In genomic region chr6:85643530-85644373, GRCh38 we compare ENCODE assay signal across 8 cellular contexts. TPM values are rescaled to one million over a fixed set of nuclear protein-coding genes. Genes with fewer than 3 reads are reported as not detected.
DNase-seq lines count a peak whose midpoint lies in the region; ATAC-seq and TF ChIP-seq lines count a peak whose summit lies in the region.

No MANE protein-coding gene starts in this region.

- peaks cover 13% of the 10 kb centered on the region for H3K9me3 Mint-ChIP-seq in WTC11
- H3K9me3 Mint-ChIP-seq in chondrocyte (ENCODE audit: low read depth): no peaks in the 10 kb centered on the region

- peak; percentile 60 for ATAC-seq in GM18909 (IDR thresholded peaks at IDR 0.05; ENCODE audit: poor library complexity, unreplicated experiment)
- peak; percentile 51 for ATAC-seq in HG03159 (IDR thresholded peaks at IDR 0.05; ENCODE audit: unreplicated experiment)
- peak; percentile 58 for ATAC-seq in WTC11

- DNase-seq in AG08396 (ENCODE audit: low spot score) (peak; percentile 79), NCI-H2196 treated with DMSO at 0.1 percent for 48 hours (lab: John Stamatoyannopoulos, UW; ENCODE audit: unreplicated experiment) (peak; percentile 81), WTC11 (ENCODE audit: low spot score) (peak; percentile 92), chondrocyte (ENCODE audit: low spot score) (peak; percentile 95), kidney tubule cell (ENCODE audit: low spot score) (peak; percentile 96)
- peak; percentile 56 to 61 for DNase-seq in stimulated activated CD4-positive, alpha-beta T cell treated with anti-CD3 and anti-CD28 coated beads, Interleukin-15, amount 100 ng/mL, for 48 hours (ENCODE audit: low read depth in 2 of 2)

- H3K36me3 Mint-ChIP-seq in WTC11 (peaks cover 42% of the 10 kb centered on the region), chondrocyte (ENCODE audit: low read depth) (peaks cover 13% of the 10 kb centered on the region)

- POLR2A ChIA-PET in WTC11 (lab: Charles Lee): interaction anchor here (1.0 to 5.2 kb wide), 6 partner anchors 12 to 1606 kb away, joined by 3 to 102 read pairs (median 12); partner anchors contain the start of gene SNX14

- H3K4me1 Mint-ChIP-seq in WTC11 (peaks cover 42% of the 10 kb centered on the region), chondrocyte (ENCODE audit: low read depth) (peaks cover 39% of the 10 kb centered on the region)

- H3K27me3 Mint-ChIP-seq in WTC11 (ENCODE audit: low read depth) (no peaks in the 10 kb centered on the region), chondrocyte (ENCODE audit: low read depth) (no peaks in the 10 kb centered on the region)

- TF ChIP-seq CTCF in WTC11 (IDR thresholded peaks at IDR 0.05) (no peak), chondrocyte (IDR thresholded peaks at IDR 0.05) (no peak)

- CTCF ChIA-PET in WTC11 (lab: Charles Lee): interaction anchor here (1.6 kb wide), 1 partner anchor 35 kb away, joined by 7 read pairs; no protein-coding TSS in a partner anchor

- peak overlapping the region; percentile 98 for H3K27ac Mint-ChIP-seq in WTC11
- H3K27ac Mint-ChIP-seq in chondrocyte (ENCODE audit: unreplicated experiment): peak overlapping the region; percentile 100

- H3K4me3 Mint-ChIP-seq in WTC11: peak overlapping the region; percentile 94
- H3K4me3 Mint-ChIP-seq in chondrocyte (ENCODE audit: unreplicated experiment): peak overlapping the region; percentile 87

TF ChIP-seq in WTC11, 78 proteins besides CTCF, POLR2A, EP300 and RAD21 (continues in another document):
- TF ChIP-seq GABPB1 (CRISPR knock-in tag; IDR thresholded peaks at IDR 0.05) (peak; percentile 48; the same call in 1 of the 2 replicates), PREB (CRISPR knock-in tag; IDR thresholded peaks at IDR 0.05; ENCODE audit: borderline replicate concordance) (no peak), MYBL2 (CRISPR knock-in tag; IDR thresholded peaks at IDR 0.05) (peak; percentile 75; the same call in 1 of the 2 replicates), CREB1 (CRISPR knock-in tag; IDR thresholded peaks at IDR 0.05) (0 out of 2 replicates have a peak, but pooled peaks have one; percentile 34), CREM (CRISPR knock-in tag; IDR thresholded peaks at IDR 0.05) (peak; percentile 55; the same call in 1 of the 2 replicates), TEAD1 (CRISPR knock-in tag; IDR thresholded peaks at IDR 0.05) (peak; percentile 32), FOXP1 (CRISPR knock-in tag; IDR thresholded peaks at IDR 0.05; ENCODE audit: borderline replicate concordance) (0 out of 2 replicates have a peak, but pooled peaks have one; percentile 42), PRDM15 (CRISPR knock-in tag; IDR thresholded peaks at IDR 0.05) (0 out of 2 replicates have a peak, but pooled peaks have one; percentile 19), E2F4 (CRISPR knock-in tag; IDR thresholded peaks at IDR 0.05; ENCODE audit: borderline replicate concordance, low read depth) (0 out of 2 replicates have a peak, but pooled peaks have one; percentile 5), GTF2I (CRISPR knock-in tag; conservative IDR thresholded peaks at IDR 0.05) (no peak), IRF1 (CRISPR knock-in tag; IDR thresholded peaks at IDR 0.05) (no peak), ARID4B (CRISPR knock-in tag; IDR thresholded peaks at IDR 0.05; ENCODE audit: borderline replicate concordance) (peak; percentile 63; the same call in 1 of the 2 replicates), ETV6 (CRISPR knock-in tag; IDR thresholded peaks at IDR 0.05) (0 out of 2 replicates have a peak, but pooled peaks have one; percentile 44), USF2 (CRISPR knock-in tag; IDR thresholded peaks at IDR 0.05) (peak; percentile 87)

RNA-seq across cellular contexts. Expression of gene SYNCRIP, which starts 1.1 kb away (rescaled TPM):
- 139 to 150 TPM (median 144 TPM) in 3 replicates for total RNA-seq in WTC11 (2021)
- total RNA-seq in chondrocyte: 87.4 to 116 TPM (median 90.5 TPM) in 3 replicates

RNA-seq across cellular contexts. Expression of gene SNX14, which starts 50.1 kb away (rescaled TPM):
- total RNA-seq in WTC11 (2021) (34.3 to 42.6 TPM (median 36.4 TPM) in 3 replicates), chondrocyte (70.8 to 79.7 TPM (median 77.2 TPM) in 3 replicates)

Comparison
In these comparisons a context has a peak if more than half of its experiments do, and no peak if none do; other contexts are left out.
1. Peak in every context shown above with its lines: DNase-seq and ATAC-seq.